Comparison of ENCODE assay signal across 8 cellular contexts in genomic region chr5:94524841-94525697, GRCh38.
DNase-seq lines count a peak whose midpoint lies in the region; ATAC-seq and TF ChIP-seq lines count a peak whose summit lies in the region.

No MANE protein-coding gene starts in this region.

- H3K36me3 Mint-ChIP-seq in central memory CD8-positive, alpha-beta T cell (ENCODE audit: insufficient read depth), result no peaks in the 10 kb centered on the region

- TF ChIP-seq POLR2A in right lobe of liver (IDR thresholded peaks at IDR 0.05) (no peak), suprapubic skin (IDR thresholded peaks at IDR 0.05) (no peak)

- H3K27me3 ChIP-seq in OCI-LY3 (ENCODE audit: low read depth, low read length) (no peaks in the 10 kb centered on the region), right lobe of liver (no peaks in the 10 kb centered on the region), suprapubic skin (no peaks in the 10 kb centered on the region)

- H3K4me1 ChIP-seq in OCI-LY3 (ENCODE audit: low read length) (no peaks in the 10 kb centered on the region), right lobe of liver (no peaks in the 10 kb centered on the region), suprapubic skin (no peaks in the 10 kb centered on the region)

- no peaks in the 10 kb centered on the region for H3K79me2 ChIP-seq in OCI-LY3 (ENCODE audit: low read length)

- no peak overlapping the region for H3K4me3 Mint-ChIP-seq in central memory CD8-positive, alpha-beta T cell

- ATAC-seq in GM19397 (IDR thresholded peaks at IDR 0.05; ENCODE audit: unreplicated experiment), result peak; percentile 71
- peak; percentile 89 for ATAC-seq in HG03432 (IDR thresholded peaks at IDR 0.05; ENCODE audit: unreplicated experiment)
- peak; percentile 58 for ATAC-seq in central memory CD8-positive, alpha-beta T cell (replicated peaks; ENCODE audit: extremely low read depth, poor library complexity, severe bottlenecking)
- ATAC-seq in right lobe of liver, result peak; percentile 87 to 93 (median 91)

- intact Hi-C loops in right lobe of liver (cut with DNase I), result no loop called here

- no peak overlapping the region for H3K27ac ChIP-seq in OCI-LY3 (ENCODE audit: low read length)
- H3K27ac ChIP-seq in right lobe of liver, result no peak overlapping the region
- H3K27ac ChIP-seq in suprapubic skin, result no peak overlapping the region

- 60% methylated on average over 4 of the region's 4 CpGs for WGBS in right lobe of liver (ENCODE audit: insufficient coverage, low coverage, low lambda C conversion rate, missing lambda C conversion rate)
- WGBS in suprapubic skin, result 67% methylated on average over 4 of the region's 4 CpGs

- H3K9me3 Mint-ChIP-seq in central memory CD8-positive, alpha-beta T cell, result no peaks in the 10 kb centered on the region

- DNase-seq in NCI-H2171 treated with DMSO at 0.1 percent for 48 hours (lab: John Stamatoyannopoulos, UW) (peak; percentile 3), NCI-H2171 (lab: John Stamatoyannopoulos, UW) (no peak), right lobe of liver (no peak), suprapubic skin (ENCODE audit: low spot score in 2 of 2) (no peak)
- no peak for DNase-seq in central memory CD8-positive, alpha-beta T cell (ENCODE audit: low spot score in 2 of 2)

- H3K27ac Mint-ChIP-seq in central memory CD8-positive, alpha-beta T cell (ENCODE audit: low read depth), result no peak overlapping the region

- H4K20me1 ChIP-seq in OCI-LY3 (ENCODE audit: insufficient read depth, low read length), result no peaks in the 10 kb centered on the region

- TF ChIP-seq EP300 in suprapubic skin (IDR thresholded peaks at IDR 0.05), result no peak

- H3K4me1 Mint-ChIP-seq in central memory CD8-positive, alpha-beta T cell, result no peaks in the 10 kb centered on the region

- H3K4me2 ChIP-seq in OCI-LY3 (ENCODE audit: low read length), result no peak overlapping the region

- TF ChIP-seq CTCF in OCI-LY3 (IDR thresholded peaks at IDR 0.05; ENCODE audit: low read depth, low read length), result peak; percentile 65
- TF ChIP-seq CTCF in right lobe of liver (IDR thresholded peaks at IDR 0.05), result peak; percentile 61 to 74 (median 68)
- TF ChIP-seq CTCF in suprapubic skin (IDR thresholded peaks at IDR 0.05), result peak in 1 of 2 donors; percentile 25

- no peaks in the 10 kb centered on the region for H3K36me3 ChIP-seq in OCI-LY3 (replicated peaks; ENCODE audit: low read depth, low read length)
- no peaks in the 10 kb centered on the region for H3K36me3 ChIP-seq in right lobe of liver
- H3K36me3 ChIP-seq in suprapubic skin, result no peaks in the 10 kb centered on the region

- no peaks in the 10 kb centered on the region for H3K9me3 ChIP-seq in OCI-LY3 (ENCODE audit: insufficient read depth, low read length)
- H3K9me3 ChIP-seq in right lobe of liver, result no peaks in the 10 kb centered on the region
- no peaks in the 10 kb centered on the region for H3K9me3 ChIP-seq in suprapubic skin

- no peaks in the 10 kb centered on the region for H3K27me3 Mint-ChIP-seq in central memory CD8-positive, alpha-beta T cell

- H3K4me3 ChIP-seq in OCI-LY3 (ENCODE audit: low read length) (no peak overlapping the region), right lobe of liver (no peak overlapping the region), suprapubic skin (no peak overlapping the region)

- no peak overlapping the region for H2AFZ ChIP-seq in OCI-LY3 (ENCODE audit: low read depth, low read length)

- H3K9ac ChIP-seq in OCI-LY3 (ENCODE audit: low read length), result no peak overlapping the region
